Comparison of ENCODE assay signal across 12 cellular contexts in genomic region chr6:132259070-132259469, GRCh38.
DNase-seq lines count a peak whose midpoint lies in the region; ATAC-seq and TF ChIP-seq lines count a peak whose summit lies in the region.
"Had no signal": no experiment of that assay in that cellular context is flagged by ENCODE, and none has a peak within 500 bp of the region (broad histone marks: within the 10 kb centered on the region; RNA-seq: fewer than 3 reads in every experiment).

No MANE protein-coding gene starts in this region.

- H3K4me3 ChIP-seq in BJ (ENCODE audit: low read depth, low read length) (no peak overlapping the region), KMS-11 (IDR thresholded peaks at IDR 0.05; ENCODE audit: insufficient read depth, low read depth, low read length) (no peak overlapping the region), brain microvascular endothelial cell (ENCODE audit: low read depth, low read length) (no peak overlapping the region)

- H3K27ac ChIP-seq in KMS-11 (no peak overlapping the region), brain microvascular endothelial cell (no peak overlapping the region)

- H3K27me3 ChIP-seq in BJ (ENCODE audit: control insufficient read depth, insufficient read depth, low read length) (no peaks in the 10 kb centered on the region), KMS-11 (ENCODE audit: insufficient read depth, low read depth) (no peaks in the 10 kb centered on the region), brain microvascular endothelial cell (replicated peaks) (no peaks in the 10 kb centered on the region)

- no peaks in the 10 kb centered on the region for H4K20me1 ChIP-seq in KMS-11 (ENCODE audit: insufficient read depth)

- in situ Hi-C loops in brain microvascular endothelial cell (cut with HindIII; ENCODE audit: low pct_ligation_motif_present, low sequenced_read_pairs): no loop called here

- H3K9me3 Mint-ChIP-seq in effector memory CD8-positive, alpha-beta T cell: no peaks in the 10 kb centered on the region
- H3K9me3 Mint-ChIP-seq: activated naive CD4-positive, alpha-beta T cell treated with anti-CD3 and anti-CD28 coated beads for 36 hours had no signal

- H3K4me3 Mint-ChIP-seq in effector memory CD8-positive, alpha-beta T cell: no peak overlapping the region
- H3K4me3 Mint-ChIP-seq: activated naive CD4-positive, alpha-beta T cell treated with anti-CD3 and anti-CD28 coated beads for 36 hours had no signal

- H3K27me3 Mint-ChIP-seq in effector memory CD8-positive, alpha-beta T cell: peaks cover 17 to 28% of the 10 kb centered on the region in 2 donors

- no peaks in the 10 kb centered on the region for H3K4me1 Mint-ChIP-seq in effector memory CD8-positive, alpha-beta T cell (ENCODE audit: low read depth in 2 of 2)

- peak; percentile 49 for TF ChIP-seq CTCF in BJ (IDR thresholded peaks at IDR 0.05; ENCODE audit: insufficient read depth, low read depth, low read length)
- TF ChIP-seq CTCF in KMS-11 (conservative IDR thresholded peaks at IDR 0.05; ENCODE audit: low read depth, low read length): 0 out of 2 replicates have a peak, but pooled peaks have one; percentile 16
- TF ChIP-seq CTCF in brain microvascular endothelial cell (IDR thresholded peaks at IDR 0.05; ENCODE audit: low read depth, low read length, missing control alignments): peak; percentile 51

- H3K4me2 ChIP-seq in KMS-11: no peak overlapping the region

- H3K36me3 ChIP-seq in BJ (ENCODE audit: control insufficient read depth, insufficient read depth, low read length) (no peaks in the 10 kb centered on the region), KMS-11 (ENCODE audit: insufficient read depth) (no peaks in the 10 kb centered on the region), brain microvascular endothelial cell (replicated peaks) (no peaks in the 10 kb centered on the region)

- no peak overlapping the region for H3K27ac Mint-ChIP-seq in effector memory CD8-positive, alpha-beta T cell
- H3K27ac Mint-ChIP-seq: activated naive CD4-positive, alpha-beta T cell treated with anti-CD3 and anti-CD28 coated beads for 36 hours had no signal

- no peaks in the 10 kb centered on the region for H3K4me1 ChIP-seq in KMS-11 (ENCODE audit: low read depth, poor library complexity, severe bottlenecking)

- CTCF ChIA-PET in BJ (lab: Yijun Ruan, JAX): interaction anchor here (0.6 to 9.1 kb wide), 26 partner anchors 9 to 1672 kb away, joined by 3 to 118 read pairs (median 5); partner anchors contain the start of gene CCN2

- no peaks in the 10 kb centered on the region for H3K79me2 ChIP-seq in KMS-11 (ENCODE audit: insufficient read depth, low read depth)

- H3K36me3 Mint-ChIP-seq in effector memory CD8-positive, alpha-beta T cell (ENCODE audit: insufficient read depth): no peaks in the 10 kb centered on the region

- H2AFZ ChIP-seq in KMS-11 (ENCODE audit: low read depth): no peak overlapping the region

- no peak overlapping the region for H3K9ac ChIP-seq in KMS-11

- POLR2A ChIA-PET in BJ (lab: Charles Lee): interaction anchor here (1.1 kb wide), 1 partner anchor 308 kb away, joined by 4 read pairs; the partner anchor contains the start of gene CCN2

- ATAC-seq in effector memory CD8-positive, alpha-beta T cell (replicated peaks): no peak

- DNase-seq in BJ (ENCODE audit: low read depth) (no peak), brain microvascular endothelial cell (peak; percentile 40), kidney tubule cell (ENCODE audit: low spot score) (peak; percentile 11), anterior cingulate cortex (lab: John Stamatoyannopoulos, UW) (no peak), NCI-H1105 (lab: John Stamatoyannopoulos, UW) (no peak), SKM-1 (lab: John Stamatoyannopoulos, UW; ENCODE audit: unreplicated experiment) (no peak)
- DNase-seq in effector memory CD8-positive, alpha-beta T cell: no peak
- DNase-seq: activated naive CD4-positive, alpha-beta T cell treated with anti-CD3 and anti-CD28 coated beads for 36 hours; hippocampal formation; NCI-H2227 treated with DMSO at 0.1 percent for 48 hours; posterior cingulate gyrus had no signal

Comparison
In these comparisons a context has a peak if more than half of its experiments do, and no peak if none do; other contexts are left out.
1. DNase-seq: peak in brain microvascular endothelial cell (single experiment) and kidney tubule cell (single experiment); none in BJ (single experiment), effector memory CD8-positive, alpha-beta T cell (0 of 3), anterior cingulate cortex (0 of 58), NCI-H1105 (single experiment) and SKM-1 (single experiment).
2. Peak in every context shown above with its lines, with median percentiles within 50 percentile points of each other: CTCF ChIP-seq.